2 cellular contexts compared by ENCODE assay signal in genomic region chr1:230283678-230284077, GRCh38.
TF ChIP-seq lines count a peak whose summit lies in the region.

No MANE protein-coding gene starts in this region.

TF ChIP-seq in HepG2, 621 proteins besides CTCF, POLR2A, EP300 and RAD21 (continued from another document):
- no peak for TF ChIP-seq JUN (CRISPR knock-in tag; IDR thresholded peaks at IDR 0.05)
- no peak for TF ChIP-seq HMGXB4 (CRISPR knock-in tag; IDR thresholded peaks at IDR 0.05; ENCODE audit: borderline replicate concordance in 1 of 2, low read depth in 1 of 2)
- no peak for TF ChIP-seq ZNF235 (CRISPR knock-in tag; IDR thresholded peaks at IDR 0.05; ENCODE audit: borderline replicate concordance)
- no peak for TF ChIP-seq ZFP90 (CRISPR knock-in tag; IDR thresholded peaks at IDR 0.05; ENCODE audit: borderline replicate concordance)
- no peak for TF ChIP-seq ETV5 (CRISPR knock-in tag; IDR thresholded peaks at IDR 0.05; ENCODE audit: borderline replicate concordance)
- no peak for TF ChIP-seq ZNF253 (CRISPR knock-in tag; IDR thresholded peaks at IDR 0.05; ENCODE audit: borderline replicate concordance)
- no peak for TF ChIP-seq ZNF557 (CRISPR knock-in tag; IDR thresholded peaks at IDR 0.05)
- TF ChIP-seq ZNF383 (CRISPR knock-in tag; IDR thresholded peaks at IDR 0.05; ENCODE audit: borderline replicate concordance), result no peak
- TF ChIP-seq MTA1 (CRISPR knock-in tag; IDR thresholded peaks at IDR 0.05; ENCODE audit: borderline replicate concordance), result no peak
- no peak for TF ChIP-seq PRDM15 (CRISPR knock-in tag; IDR thresholded peaks at IDR 0.05)

TF ChIP-seq in WTC11, 78 proteins besides CTCF, POLR2A, EP300 and RAD21 (continued from another document):
- no peak for TF ChIP-seq AFF4 (CRISPR knock-in tag; IDR thresholded peaks at IDR 0.05; ENCODE audit: borderline replicate concordance)
